Comparison of ENCODE assay signal across 9 cellular contexts in genomic region chr1:221335161-221336101, GRCh38.
DNase-seq lines count a peak whose midpoint lies in the region; ATAC-seq and TF ChIP-seq lines count a peak whose summit lies in the region.
"Had no signal": no experiment of that assay in that cellular context is flagged by ENCODE, and none has a peak within 500 bp of the region (broad histone marks: within the 10 kb centered on the region; RNA-seq: fewer than 3 reads in every experiment).

No MANE protein-coding gene starts in this region.

- peaks cover 17% of the 10 kb centered on the region for H3K27me3 Mint-ChIP-seq in activated naive CD8-positive, alpha-beta T cell treated with anti-CD3 and anti-CD28 coated beads for 36 hours
- peaks cover 19 to 28% of the 10 kb centered on the region in 2 donors for H3K27me3 Mint-ChIP-seq in natural killer cell treated with Interleukin-12 subunit alpha and Interleukin-12 subunit beta and Interleukin-15 and Interleukin-18, amount 100 ng/mL, for 72 hours

- WGBS in gastroesophageal sphincter (ENCODE audit: low coverage in 1 of 2), 2 donors: 31 to 43% methylated on average over 4 to 5 of the region's 5 CpGs

- H3K27me3 ChIP-seq in gastroesophageal sphincter (no peaks in the 10 kb centered on the region), rectal smooth muscle tissue (ENCODE audit: control insufficient read depth, insufficient read depth, low read length) (no peaks in the 10 kb centered on the region)

- peak; percentile 94 for ATAC-seq in SK-N-SH treated with all-trans-retinoic acid at 6 μM for 48 hours
- ATAC-seq in gastroesophageal sphincter: peak; percentile 79
- ATAC-seq in natural killer cell treated with Interleukin-12 subunit alpha and Interleukin-12 subunit beta and Interleukin-15 and Interleukin-18, amount 100 ng/mL, for 72 hours: no peak

- TF ChIP-seq EP300 in gastroesophageal sphincter (IDR thresholded peaks at IDR 0.05): no peak

- no peaks in the 10 kb centered on the region for H3K36me3 ChIP-seq in gastroesophageal sphincter
- H3K36me3 ChIP-seq in rectal smooth muscle tissue (ENCODE audit: control insufficient read depth, insufficient read depth, low read length): no peaks in the 10 kb centered on the region

- H3K9me3 Mint-ChIP-seq in activated naive CD8-positive, alpha-beta T cell treated with anti-CD3 and anti-CD28 coated beads for 36 hours: peaks cover 10% of the 10 kb centered on the region
- peaks cover 3% of the 10 kb centered on the region for H3K9me3 Mint-ChIP-seq in natural killer cell treated with Interleukin-12 subunit alpha and Interleukin-12 subunit beta and Interleukin-15 and Interleukin-18, amount 100 ng/mL, for 72 hours

- H3K4me3 Mint-ChIP-seq in activated naive CD8-positive, alpha-beta T cell treated with anti-CD3 and anti-CD28 coated beads for 36 hours: no peak overlapping the region
- no peak overlapping the region for H3K4me3 Mint-ChIP-seq in natural killer cell treated with Interleukin-12 subunit alpha and Interleukin-12 subunit beta and Interleukin-15 and Interleukin-18, amount 100 ng/mL, for 72 hours
- H3K4me3 Mint-ChIP-seq: dendritic cell treated with granulocyte-macrophage colony-stimulating factor and Interleukin-4, amounts not matched to agents 40 ng/mL and 50 ng/mL, for 4 days had no signal

- no peak overlapping the region for H3K27ac Mint-ChIP-seq in activated naive CD8-positive, alpha-beta T cell treated with anti-CD3 and anti-CD28 coated beads for 36 hours
- H3K27ac Mint-ChIP-seq in natural killer cell treated with Interleukin-12 subunit alpha and Interleukin-12 subunit beta and Interleukin-15 and Interleukin-18, amount 100 ng/mL, for 72 hours: no peak overlapping the region
- H3K27ac Mint-ChIP-seq: dendritic cell treated with granulocyte-macrophage colony-stimulating factor and Interleukin-4, amounts not matched to agents 40 ng/mL and 50 ng/mL, for 4 days had no signal

- H3K9me3 ChIP-seq in gastroesophageal sphincter: peaks cover 0 to 23% (median 0%) of the 10 kb centered on the region in 3 donors

- peak; percentile 78 for DNase-seq in ELF-1 (ENCODE audit: low read depth, low spot score)
- DNase-seq in activated naive CD8-positive, alpha-beta T cell treated with anti-CD3 and anti-CD28 coated beads for 36 hours: no peak
- DNase-seq in natural killer cell treated with Interleukin-12 subunit alpha and Interleukin-12 subunit beta and Interleukin-15 and Interleukin-18, amount 100 ng/mL, for 72 hours (ENCODE audit: low spot score): no peak
- no peak for DNase-seq in stimulated activated naive CD4-positive, alpha-beta T cell (lab: John Stamatoyannopoulos, UW)
- no peak for DNase-seq in NCI-H526 treated with DMSO at 0.1 percent for 48 hours (lab: John Stamatoyannopoulos, UW)

- H3K4me3 ChIP-seq in gastroesophageal sphincter: no peak overlapping the region
- H3K4me3 ChIP-seq in rectal smooth muscle tissue (ENCODE audit: low read length): no peak overlapping the region

- no peaks in the 10 kb centered on the region for H3K36me3 Mint-ChIP-seq in activated naive CD8-positive, alpha-beta T cell treated with anti-CD3 and anti-CD28 coated beads for 36 hours
- H3K36me3 Mint-ChIP-seq in natural killer cell treated with Interleukin-12 subunit alpha and Interleukin-12 subunit beta and Interleukin-15 and Interleukin-18, amount 100 ng/mL, for 72 hours: no peaks in the 10 kb centered on the region

- TF ChIP-seq POLR2A in gastroesophageal sphincter (IDR thresholded peaks at IDR 0.05): no peak

- TF ChIP-seq CTCF in gastroesophageal sphincter (IDR thresholded peaks at IDR 0.05): no peak

- H3K4me1 ChIP-seq in gastroesophageal sphincter: peaks cover 5 to 35% (median 27%) of the 10 kb centered on the region in 3 donors
- peaks cover 14% of the 10 kb centered on the region for H3K4me1 ChIP-seq in rectal smooth muscle tissue (ENCODE audit: control insufficient read depth, insufficient read depth, low read length)

- no peaks in the 10 kb centered on the region for H3K4me1 Mint-ChIP-seq in activated naive CD8-positive, alpha-beta T cell treated with anti-CD3 and anti-CD28 coated beads for 36 hours
- H3K4me1 Mint-ChIP-seq in natural killer cell treated with Interleukin-12 subunit alpha and Interleukin-12 subunit beta and Interleukin-15 and Interleukin-18, amount 100 ng/mL, for 72 hours (ENCODE audit: low read depth in 2 of 2): no peaks in the 10 kb centered on the region

- H3K9ac ChIP-seq in rectal smooth muscle tissue (ENCODE audit: low read length): no peak overlapping the region

- H3K27ac ChIP-seq in gastroesophageal sphincter (peak overlapping the region; percentile 43 to 76 (median 73)), rectal smooth muscle tissue (ENCODE audit: low read depth, low read length) (peak overlapping the region; percentile 71)

TF ChIP-seq in SK-N-SH treated with all-trans-retinoic acid at 6 μM for 48 hours, 23 proteins besides CTCF, POLR2A, EP300 and RAD21:
- no peak for TF ChIP-seq TSHZ2 (CRISPR knock-in tag; IDR thresholded peaks at IDR 0.05)
- no peak for TF ChIP-seq GLIS3 (CRISPR knock-in tag; IDR thresholded peaks at IDR 0.05)
- TF ChIP-seq CSDC2 (CRISPR knock-in tag; IDR thresholded peaks at IDR 0.05): no peak
- no peak for TF ChIP-seq ZFP3 (CRISPR knock-in tag; IDR thresholded peaks at IDR 0.05)
- TF ChIP-seq ISL1 (CRISPR knock-in tag; IDR thresholded peaks at IDR 0.05): no peak
- 0 out of 2 replicates have a peak, but pooled peaks have one; percentile 18 for TF ChIP-seq PATZ1 (CRISPR knock-in tag; IDR thresholded peaks at IDR 0.05; ENCODE audit: borderline replicate concordance)
- no peak for TF ChIP-seq POU6F1 (CRISPR knock-in tag; IDR thresholded peaks at IDR 0.05; ENCODE audit: borderline replicate concordance, low read depth)
- peak; percentile 64; the same call in 1 of the 2 replicates for TF ChIP-seq ZC3H10 (CRISPR knock-in tag; IDR thresholded peaks at IDR 0.05)
- TF ChIP-seq ZNF565 (CRISPR knock-in tag; conservative IDR thresholded peaks at IDR 0.05; ENCODE audit: low read depth): no peak
- peak; percentile 60 for TF ChIP-seq TOX (CRISPR knock-in tag; IDR thresholded peaks at IDR 0.05; ENCODE audit: borderline replicate concordance)
- TF ChIP-seq ZFP30 (CRISPR knock-in tag; IDR thresholded peaks at IDR 0.05): no peak
- no peak for TF ChIP-seq SNAI2 (CRISPR knock-in tag; IDR thresholded peaks at IDR 0.05)
TF ChIP-seq in SK-N-SH treated with all-trans-retinoic acid at 6 μM for 48 hours: peak in this region for 3.

Comparison
In these comparisons a context has a peak if more than half of its experiments do, and no peak if none do; other contexts are left out.
1. ATAC-seq: peak in SK-N-SH treated with all-trans-retinoic acid at 6 μM for 48 hours (single experiment) and gastroesophageal sphincter (single experiment); none in natural killer cell treated with Interleukin-12 subunit alpha and Interleukin-12 subunit beta and Interleukin-15 and Interleukin-18, amount 100 ng/mL, for 72 hours (0 of 2).